ENCODE assay signal across 1 cellular context in the genomic region with DNA sequence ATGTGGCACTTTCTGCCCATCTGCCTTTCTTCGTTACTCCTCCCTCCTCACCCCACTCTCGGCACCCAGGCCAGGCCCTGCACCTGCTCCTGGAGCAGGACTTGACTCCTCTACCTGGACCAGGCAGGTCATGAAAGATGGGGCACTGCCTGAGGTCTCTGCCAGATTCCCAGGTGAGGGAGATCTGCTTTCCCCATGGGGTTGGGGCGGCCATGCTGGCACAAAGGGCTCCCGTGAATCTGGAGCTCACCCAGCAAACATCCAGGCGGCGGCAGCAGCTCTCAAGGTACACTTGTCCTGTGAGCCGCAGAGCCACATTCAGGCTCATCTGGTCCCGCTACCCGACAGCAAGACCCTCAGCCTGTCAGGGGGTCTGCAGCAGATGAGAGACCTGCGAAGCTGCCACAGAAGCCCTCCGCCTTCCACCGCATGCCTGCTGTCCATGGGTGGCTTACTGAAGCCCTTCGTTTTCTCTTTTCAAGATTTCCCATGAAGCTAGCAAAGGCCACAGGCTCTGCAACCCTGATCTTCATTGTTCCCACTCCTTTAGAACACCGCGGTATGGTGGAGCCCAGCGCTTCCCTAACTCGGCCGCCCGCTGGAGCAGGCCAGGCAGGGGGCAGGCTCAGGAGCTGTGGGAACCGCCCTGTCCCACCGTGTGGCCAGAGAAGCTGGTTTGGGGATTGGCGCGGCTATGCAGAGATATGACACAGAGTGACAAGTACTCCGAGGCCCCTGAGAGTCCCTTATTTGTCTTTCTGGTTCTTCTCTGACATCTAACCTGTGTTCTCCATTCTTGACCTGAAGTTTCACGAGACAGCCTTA.
TF ChIP-seq lines count a peak whose summit lies in the region.

No MANE protein-coding gene starts in this region.

TF ChIP-seq in WTC11, 78 proteins besides CTCF, POLR2A, EP300 and RAD21:
- TF ChIP-seq, protein P1, sequence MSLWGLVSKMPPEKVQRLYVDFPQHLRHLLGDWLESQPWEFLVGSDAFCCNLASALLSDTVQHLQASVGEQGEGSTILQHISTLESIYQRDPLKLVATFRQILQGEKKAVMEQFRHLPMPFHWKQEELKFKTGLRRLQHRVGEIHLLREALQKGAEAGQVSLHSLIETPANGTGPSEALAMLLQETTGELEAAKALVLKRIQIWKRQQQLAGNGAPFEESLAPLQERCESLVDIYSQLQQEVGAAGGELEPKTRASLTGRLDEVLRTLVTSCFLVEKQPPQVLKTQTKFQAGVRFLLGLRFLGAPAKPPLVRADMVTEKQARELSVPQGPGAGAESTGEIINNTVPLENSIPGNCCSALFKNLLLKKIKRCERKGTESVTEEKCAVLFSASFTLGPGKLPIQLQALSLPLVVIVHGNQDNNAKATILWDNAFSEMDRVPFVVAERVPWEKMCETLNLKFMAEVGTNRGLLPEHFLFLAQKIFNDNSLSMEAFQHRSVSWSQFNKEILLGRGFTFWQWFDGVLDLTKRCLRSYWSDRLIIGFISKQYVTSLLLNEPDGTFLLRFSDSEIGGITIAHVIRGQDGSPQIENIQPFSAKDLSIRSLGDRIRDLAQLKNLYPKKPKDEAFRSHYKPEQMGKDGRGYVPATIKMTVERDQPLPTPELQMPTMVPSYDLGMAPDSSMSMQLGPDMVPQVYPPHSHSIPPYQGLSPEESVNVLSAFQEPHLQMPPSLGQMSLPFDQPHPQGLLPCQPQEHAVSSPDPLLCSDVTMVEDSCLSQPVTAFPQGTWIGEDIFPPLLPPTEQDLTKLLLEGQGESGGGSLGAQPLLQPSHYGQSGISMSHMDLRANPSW (CRISPR knock-in tag; conservative IDR thresholded peaks at IDR 0.05; ENCODE audit: low read depth): no peak
- TF ChIP-seq ZNF671 (CRISPR knock-in tag; IDR thresholded peaks at IDR 0.05): no peak
- no peak for TF ChIP-seq MYBL2 (CRISPR knock-in tag; IDR thresholded peaks at IDR 0.05)
- TF ChIP-seq, protein P2, sequence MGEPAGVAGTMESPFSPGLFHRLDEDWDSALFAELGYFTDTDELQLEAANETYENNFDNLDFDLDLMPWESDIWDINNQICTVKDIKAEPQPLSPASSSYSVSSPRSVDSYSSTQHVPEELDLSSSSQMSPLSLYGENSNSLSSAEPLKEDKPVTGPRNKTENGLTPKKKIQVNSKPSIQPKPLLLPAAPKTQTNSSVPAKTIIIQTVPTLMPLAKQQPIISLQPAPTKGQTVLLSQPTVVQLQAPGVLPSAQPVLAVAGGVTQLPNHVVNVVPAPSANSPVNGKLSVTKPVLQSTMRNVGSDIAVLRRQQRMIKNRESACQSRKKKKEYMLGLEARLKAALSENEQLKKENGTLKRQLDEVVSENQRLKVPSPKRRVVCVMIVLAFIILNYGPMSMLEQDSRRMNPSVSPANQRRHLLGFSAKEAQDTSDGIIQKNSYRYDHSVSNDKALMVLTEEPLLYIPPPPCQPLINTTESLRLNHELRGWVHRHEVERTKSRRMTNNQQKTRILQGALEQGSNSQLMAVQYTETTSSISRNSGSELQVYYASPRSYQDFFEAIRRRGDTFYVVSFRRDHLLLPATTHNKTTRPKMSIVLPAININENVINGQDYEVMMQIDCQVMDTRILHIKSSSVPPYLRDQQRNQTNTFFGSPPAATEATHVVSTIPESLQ (CRISPR knock-in tag; IDR thresholded peaks at IDR 0.05): no peak
- TF ChIP-seq, protein P3, sequence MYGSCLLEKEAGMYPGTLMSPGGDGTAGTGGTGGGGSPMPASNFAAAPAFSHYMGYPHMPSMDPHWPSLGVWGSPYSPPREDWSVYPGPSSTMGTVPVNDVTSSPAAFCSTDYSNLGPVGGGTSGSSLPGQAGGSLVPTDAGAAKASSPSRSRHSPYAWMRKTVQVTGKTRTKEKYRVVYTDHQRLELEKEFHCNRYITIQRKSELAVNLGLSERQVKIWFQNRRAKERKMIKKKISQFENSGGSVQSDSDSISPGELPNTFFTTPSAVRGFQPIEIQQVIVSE (CRISPR knock-in tag; IDR thresholded peaks at IDR 0.05; ENCODE audit: borderline replicate concordance): no peak
- TF ChIP-seq, protein P4, sequence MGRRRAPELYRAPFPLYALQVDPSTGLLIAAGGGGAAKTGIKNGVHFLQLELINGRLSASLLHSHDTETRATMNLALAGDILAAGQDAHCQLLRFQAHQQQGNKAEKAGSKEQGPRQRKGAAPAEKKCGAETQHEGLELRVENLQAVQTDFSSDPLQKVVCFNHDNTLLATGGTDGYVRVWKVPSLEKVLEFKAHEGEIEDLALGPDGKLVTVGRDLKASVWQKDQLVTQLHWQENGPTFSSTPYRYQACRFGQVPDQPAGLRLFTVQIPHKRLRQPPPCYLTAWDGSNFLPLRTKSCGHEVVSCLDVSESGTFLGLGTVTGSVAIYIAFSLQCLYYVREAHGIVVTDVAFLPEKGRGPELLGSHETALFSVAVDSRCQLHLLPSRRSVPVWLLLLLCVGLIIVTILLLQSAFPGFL (CRISPR knock-in tag; IDR thresholded peaks at IDR 0.05; ENCODE audit: borderline replicate concordance): no peak
- TF ChIP-seq, protein P5, sequence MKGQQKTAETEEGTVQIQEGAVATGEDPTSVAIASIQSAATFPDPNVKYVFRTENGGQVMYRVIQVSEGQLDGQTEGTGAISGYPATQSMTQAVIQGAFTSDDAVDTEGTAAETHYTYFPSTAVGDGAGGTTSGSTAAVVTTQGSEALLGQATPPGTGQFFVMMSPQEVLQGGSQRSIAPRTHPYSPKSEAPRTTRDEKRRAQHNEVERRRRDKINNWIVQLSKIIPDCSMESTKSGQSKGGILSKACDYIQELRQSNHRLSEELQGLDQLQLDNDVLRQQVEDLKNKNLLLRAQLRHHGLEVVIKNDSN (CRISPR knock-in tag; IDR thresholded peaks at IDR 0.05): no peak
- TF ChIP-seq NFYB (CRISPR knock-in tag; conservative IDR thresholded peaks at IDR 0.05; ENCODE audit: low read depth): no peak
- TF ChIP-seq SOX15 (CRISPR knock-in tag; IDR thresholded peaks at IDR 0.05): no peak
- TF ChIP-seq, protein P6, sequence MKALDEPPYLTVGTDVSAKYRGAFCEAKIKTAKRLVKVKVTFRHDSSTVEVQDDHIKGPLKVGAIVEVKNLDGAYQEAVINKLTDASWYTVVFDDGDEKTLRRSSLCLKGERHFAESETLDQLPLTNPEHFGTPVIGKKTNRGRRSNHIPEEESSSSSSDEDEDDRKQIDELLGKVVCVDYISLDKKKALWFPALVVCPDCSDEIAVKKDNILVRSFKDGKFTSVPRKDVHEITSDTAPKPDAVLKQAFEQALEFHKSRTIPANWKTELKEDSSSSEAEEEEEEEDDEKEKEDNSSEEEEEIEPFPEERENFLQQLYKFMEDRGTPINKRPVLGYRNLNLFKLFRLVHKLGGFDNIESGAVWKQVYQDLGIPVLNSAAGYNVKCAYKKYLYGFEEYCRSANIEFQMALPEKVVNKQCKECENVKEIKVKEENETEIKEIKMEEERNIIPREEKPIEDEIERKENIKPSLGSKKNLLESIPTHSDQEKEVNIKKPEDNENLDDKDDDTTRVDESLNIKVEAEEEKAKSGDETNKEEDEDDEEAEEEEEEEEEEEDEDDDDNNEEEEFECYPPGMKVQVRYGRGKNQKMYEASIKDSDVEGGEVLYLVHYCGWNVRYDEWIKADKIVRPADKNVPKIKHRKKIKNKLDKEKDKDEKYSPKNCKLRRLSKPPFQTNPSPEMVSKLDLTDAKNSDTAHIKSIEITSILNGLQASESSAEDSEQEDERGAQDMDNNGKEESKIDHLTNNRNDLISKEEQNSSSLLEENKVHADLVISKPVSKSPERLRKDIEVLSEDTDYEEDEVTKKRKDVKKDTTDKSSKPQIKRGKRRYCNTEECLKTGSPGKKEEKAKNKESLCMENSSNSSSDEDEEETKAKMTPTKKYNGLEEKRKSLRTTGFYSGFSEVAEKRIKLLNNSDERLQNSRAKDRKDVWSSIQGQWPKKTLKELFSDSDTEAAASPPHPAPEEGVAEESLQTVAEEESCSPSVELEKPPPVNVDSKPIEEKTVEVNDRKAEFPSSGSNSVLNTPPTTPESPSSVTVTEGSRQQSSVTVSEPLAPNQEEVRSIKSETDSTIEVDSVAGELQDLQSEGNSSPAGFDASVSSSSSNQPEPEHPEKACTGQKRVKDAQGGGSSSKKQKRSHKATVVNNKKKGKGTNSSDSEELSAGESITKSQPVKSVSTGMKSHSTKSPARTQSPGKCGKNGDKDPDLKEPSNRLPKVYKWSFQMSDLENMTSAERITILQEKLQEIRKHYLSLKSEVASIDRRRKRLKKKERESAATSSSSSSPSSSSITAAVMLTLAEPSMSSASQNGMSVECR (CRISPR knock-in tag; IDR thresholded peaks at IDR 0.05; ENCODE audit: borderline replicate concordance): no peak
